1 cellular context compared by ENCODE assay signal in genomic region chr15:84818221-84819131, GRCh38.
TF ChIP-seq lines count a peak whose summit lies in the region.

No MANE protein-coding gene starts in this region.

TF ChIP-seq in HepG2, 621 proteins besides CTCF, POLR2A, EP300 and RAD21 (continued from another document and continues in another):
- TF ChIP-seq ZHX2 (IDR thresholded peaks at IDR 0.05; ENCODE audit: low read depth) (no peak), ZHX2 (CRISPR knock-in tag; IDR thresholded peaks at IDR 0.05; ENCODE audit: borderline replicate concordance) (no peak), ZNF766 (CRISPR knock-in tag; IDR thresholded peaks at IDR 0.05; ENCODE audit: borderline replicate concordance) (no peak), PHF5A (CRISPR knock-in tag; IDR thresholded peaks at IDR 0.05; ENCODE audit: low read depth, unreplicated experiment) (no peak), ZNF672 (CRISPR knock-in tag; IDR thresholded peaks at IDR 0.05) (no peak), ZNF335 (CRISPR knock-in tag; IDR thresholded peaks at IDR 0.05) (peak; percentile 15; the same call in 1 of the 2 replicates), DNMT1 (CRISPR knock-in tag; IDR thresholded peaks at IDR 0.05) (no peak), SETDB1 (CRISPR knock-in tag; IDR thresholded peaks at IDR 0.05; ENCODE audit: borderline replicate concordance) (no peak), RFX1 (IDR thresholded peaks at IDR 0.05) (peak; percentile 48), ESRRA (CRISPR knock-in tag; IDR thresholded peaks at IDR 0.05; ENCODE audit: low read depth) (peak; percentile 47; the same call in 1 of the 2 replicates), MYC (CRISPR knock-in tag; IDR thresholded peaks at IDR 0.05; ENCODE audit: borderline replicate concordance) (peak; percentile 24; the same call in 1 of the 2 replicates), MYPOP (CRISPR knock-in tag; IDR thresholded peaks at IDR 0.05) (no peak), U2AF1 (optimal IDR thresholded peaks at IDR 0.05; ENCODE audit: low read depth, low read length) (no peak), ETV6 (CRISPR knock-in tag; conservative IDR thresholded peaks at IDR 0.05) (no peak), YY1 (IDR thresholded peaks at IDR 0.05; ENCODE audit: insufficient read depth, insufficient replicate concordance, low read depth, low read length) (no peak), ZNF607 (CRISPR knock-in tag; IDR thresholded peaks at IDR 0.05; ENCODE audit: borderline replicate concordance) (no peak), TFAP4 (IDR thresholded peaks at IDR 0.05; ENCODE audit: borderline replicate concordance, low read depth) (no peak), ZFP90 (CRISPR knock-in tag; IDR thresholded peaks at IDR 0.05; ENCODE audit: borderline replicate concordance) (no peak), ZNF264 (CRISPR knock-in tag; IDR thresholded peaks at IDR 0.05) (0 out of 2 replicates have a peak, but pooled peaks have one; percentile 24), ELF1 (CRISPR knock-in tag; IDR thresholded peaks at IDR 0.05) (peak; percentile 37; the same call in 1 of the 2 replicates), EZH2 (conservative IDR thresholded peaks at IDR 0.05; ENCODE audit: low read depth, low read length) (no peak), ZNF891 (CRISPR knock-in tag; IDR thresholded peaks at IDR 0.05) (no peak), ZBTB49 (CRISPR knock-in tag; IDR thresholded peaks at IDR 0.05; ENCODE audit: borderline replicate concordance) (no peak), FOSL1 (CRISPR knock-in tag; IDR thresholded peaks at IDR 0.05; ENCODE audit: borderline replicate concordance) (no peak), SOX13 (IDR thresholded peaks at IDR 0.05) (no peak), SOX13 (CRISPR knock-in tag; conservative IDR thresholded peaks at IDR 0.05 in 1 of 2, IDR thresholded peaks at IDR 0.05 in 1 of 2) (peak in 1 of 2 experiments; percentile 25; a peak in 1 of 4 replicates), ZC3H4 (CRISPR knock-in tag; IDR thresholded peaks at IDR 0.05; ENCODE audit: borderline replicate concordance) (no peak), NCOR1 (IDR thresholded peaks at IDR 0.05; ENCODE audit: borderline replicate concordance, low read length) (peak; percentile 41; the same call in 1 of the 2 replicates), ZNF20 (CRISPR knock-in tag; IDR thresholded peaks at IDR 0.05) (no peak), ZNF724P (CRISPR knock-in tag; IDR thresholded peaks at IDR 0.05; ENCODE audit: borderline replicate concordance) (no peak), ZNF256 (CRISPR knock-in tag; conservative IDR thresholded peaks at IDR 0.05) (no peak), ZNF24 (IDR thresholded peaks at IDR 0.05) (no peak), NR2F1 (CRISPR knock-in tag; IDR thresholded peaks at IDR 0.05) (no peak), ZNF609 (CRISPR knock-in tag; IDR thresholded peaks at IDR 0.05; ENCODE audit: borderline replicate concordance) (no peak), ZBTB44 (CRISPR knock-in tag; IDR thresholded peaks at IDR 0.05) (no peak), ZNF550 (CRISPR knock-in tag; IDR thresholded peaks at IDR 0.05; ENCODE audit: borderline replicate concordance) (no peak), DZIP1 (CRISPR knock-in tag; IDR thresholded peaks at IDR 0.05) (no peak), HNRNPH1 (optimal IDR thresholded peaks at IDR 0.05; ENCODE audit: low read depth, low read length) (no peak), ZNF331 (CRISPR knock-in tag; IDR thresholded peaks at IDR 0.05) (0 out of 2 replicates have a peak, but pooled peaks have one; percentile 9), TEAD3 (CRISPR knock-in tag; optimal IDR thresholded peaks at IDR 0.05; ENCODE audit: borderline replicate concordance) (no peak), ZFP82 (CRISPR knock-in tag; IDR thresholded peaks at IDR 0.05; ENCODE audit: borderline replicate concordance) (no peak), SIX1 (CRISPR knock-in tag; IDR thresholded peaks at IDR 0.05; ENCODE audit: borderline replicate concordance) (peak; percentile 56; the same call in 1 of the 2 replicates), REXO4 (CRISPR knock-in tag; IDR thresholded peaks at IDR 0.05; ENCODE audit: borderline replicate concordance) (no peak)
